ENCODE assay signal across 21 cellular contexts in the genomic region with DNA sequence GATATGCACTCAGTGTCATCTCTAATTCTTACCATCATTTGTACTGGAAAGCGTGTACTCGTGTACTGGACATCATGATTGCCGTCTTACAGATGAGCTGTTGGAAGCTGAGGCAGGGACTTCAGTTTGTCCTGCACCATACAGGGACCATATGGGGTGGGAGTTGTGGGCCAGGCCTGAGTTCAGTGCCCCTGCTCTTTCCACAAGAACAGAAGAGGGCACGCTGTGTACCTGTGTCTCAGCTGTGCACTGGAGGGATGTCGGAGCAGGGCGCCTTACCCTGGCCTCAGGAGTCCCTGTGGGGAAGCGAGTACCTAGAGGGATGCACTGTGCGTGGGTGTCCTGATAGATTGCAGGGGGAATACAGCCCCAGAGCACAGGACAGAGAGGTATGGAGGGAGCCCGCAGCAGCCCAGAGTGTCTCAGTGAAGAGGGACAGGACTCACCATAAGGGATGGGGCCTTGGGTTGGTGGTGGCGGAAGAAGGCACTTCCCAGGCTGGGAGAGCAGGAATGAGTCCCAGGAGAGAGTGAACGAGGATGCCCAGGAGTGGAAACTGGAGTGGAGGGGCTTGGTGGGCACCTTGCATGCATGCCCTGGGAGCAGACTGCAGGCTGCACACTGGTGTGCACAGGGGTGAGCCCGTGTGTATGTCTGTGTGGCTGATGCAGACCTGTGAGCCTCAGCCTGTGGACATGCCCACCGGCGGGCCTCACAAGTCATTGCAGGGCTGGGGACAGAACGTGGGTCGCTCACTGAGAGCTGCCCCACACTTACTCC.
DNase-seq lines count a peak whose midpoint lies in the region; ATAC-seq and TF ChIP-seq lines count a peak whose summit lies in the region.
"Had no signal": no experiment of that assay in that cellular context is flagged by ENCODE, and none has a peak within 500 bp of the region (broad histone marks: within the 10 kb centered on the region; RNA-seq: fewer than 3 reads in every experiment).

No MANE protein-coding gene starts in this region.

- H3K4me1 Mint-ChIP-seq in WTC11 = peaks cover 42% of the 10 kb centered on the region
- peaks cover 52% of the 10 kb centered on the region for H3K4me1 Mint-ChIP-seq in neural progenitor cell

- H3K4me3 ChIP-seq in AG04450 (ENCODE audit: low read depth, low read length) = no peak overlapping the region
- H3K4me3 ChIP-seq in neural progenitor cell = no peak overlapping the region
- H3K4me3 ChIP-seq: BLaER1 had no signal

- intact Hi-C loops in head of caudate nucleus (cut with DNase I) = no loop called here

- peaks cover 5% of the 10 kb centered on the region for H4K20me1 ChIP-seq in neural progenitor cell (ENCODE audit: low read depth)

- H3K4me3 Mint-ChIP-seq in WTC11 (no peak overlapping the region; the same call in 1 of the 2 replicates), neural progenitor cell (peak overlapping the region; percentile 39)

- H3K27ac Mint-ChIP-seq in WTC11 (0 out of 2 replicates have a peak overlapping the region, but pooled peaks have one; percentile 35), neural progenitor cell (no peak overlapping the region)

- peaks cover 15% of the 10 kb centered on the region for H3K9me3 Mint-ChIP-seq in WTC11
- H3K9me3 Mint-ChIP-seq in neural progenitor cell = peaks cover 19% of the 10 kb centered on the region

- no peaks in the 10 kb centered on the region for H3K36me3 ChIP-seq in neural progenitor cell
- H3K36me3 ChIP-seq: left ventricle myocardium inferior, Peyer's patch, suprapubic skin, uterus had no signal

- no peaks in the 10 kb centered on the region for H3K27me3 ChIP-seq in AG04450 (ENCODE audit: control insufficient read depth, insufficient read depth, low read length)
- H3K27me3 ChIP-seq in neural progenitor cell = no peaks in the 10 kb centered on the region
- H3K27me3 ChIP-seq: BLaER1, Peyer's patch, suprapubic skin, uterus had no signal

- POLR2A ChIA-PET in AG04450 (lab: Yijun Ruan, JAX) (interaction anchor here (0.8 kb wide), 1 partner anchor 250 kb away, joined by 4 read pairs; no protein-coding TSS in a partner anchor), WTC11 (lab: Charles Lee) (interaction anchor here (0.8 kb wide), 1 partner anchor 11 kb away, joined by 4 read pairs; no protein-coding TSS in a partner anchor)

- H3K27me3 Mint-ChIP-seq in WTC11 (ENCODE audit: low read depth) (peaks cover 4% of the 10 kb centered on the region), neural progenitor cell (ENCODE audit: insufficient read depth, low read depth) (peaks cover 12% of the 10 kb centered on the region)
- H3K27me3 Mint-ChIP-seq: activated CD4-positive, alpha-beta T cell treated with anti-CD3 and anti-CD28 coated beads for 36 hours had no signal

- peak overlapping the region; percentile 74 for H3K4me2 ChIP-seq in neural progenitor cell
- H3K4me2 ChIP-seq: BLaER1, KMS-11 had no signal

- no peak for TF ChIP-seq CTCF in AG04450 (IDR thresholded peaks at IDR 0.05; ENCODE audit: low read depth, low read length)
- no peak for TF ChIP-seq CTCF in WTC11 (IDR thresholded peaks at IDR 0.05)
- no peak for TF ChIP-seq CTCF in neural progenitor cell (IDR thresholded peaks at IDR 0.05)

- no peak overlapping the region for H2AFZ ChIP-seq in neural progenitor cell (replicated peaks)

- no peaks in the 10 kb centered on the region for H3F3A ChIP-seq in neural progenitor cell (ENCODE audit: low read depth)

- DNase-seq in AG04450 (ENCODE audit: low read depth, low spot score) = no peak
- no peak for DNase-seq in WTC11 (ENCODE audit: low spot score)
- no peak for DNase-seq in neural progenitor cell (ENCODE audit: low spot score)
- DNase-seq in epidermal melanocyte (ENCODE audit: insufficient read length, low spot score) = no peak
- DNase-seq in hippocampal formation (lab: John Stamatoyannopoulos, UW) = no peak
- DNase-seq in head of caudate nucleus = no peak
- DNase-seq: activated naive CD4-positive, alpha-beta T cell treated with anti-CD3 and anti-CD28 coated beads, Interleukin-2, amount 50 U/mL, for 16 hours; activated T-cell treated with anti-CD3 and anti-CD28 coated beads, Interleukin-2, amount 50 U/mL, for 48 hours; H9; left ventricle myocardium inferior; NCI-H1694 treated with DMSO at 0.1 percent for 48 hours; NCI-H524 treated with DMSO at 0.1 percent for 48 hours; stimulated activated CD4-positive, alpha-beta T cell treated with anti-CD3 and anti-CD28 coated beads, Interleukin-2, amount 100 ng/mL, for 24 hours; uterus had no signal

- peak overlapping the region; percentile 57 for H3K27ac ChIP-seq in AG04450 (ENCODE audit: low read depth, low read length)
- no peak overlapping the region for H3K27ac ChIP-seq in neural progenitor cell
- H3K27ac ChIP-seq: BLaER1, KMS-11, left ventricle myocardium inferior, Peyer's patch, suprapubic skin, uterus had no signal

- H3K4me1 ChIP-seq in neural progenitor cell = peaks cover 7% of the 10 kb centered on the region
- H3K4me1 ChIP-seq: BLaER1, uterus had no signal

- no peaks in the 10 kb centered on the region for H3K79me2 ChIP-seq in neural progenitor cell (ENCODE audit: low read depth)

- CTCF ChIA-PET in AG04450 (lab: Charles Lee) (no interaction called here), WTC11 (lab: Charles Lee) (interaction anchor here (0.6 kb wide), 1 partner anchor 125 kb away, joined by 4 read pairs; no protein-coding TSS in a partner anchor)

- ATAC-seq in WTC11 (no peak), esophagus mucosa (peak; percentile 6), HG03469 (IDR thresholded peaks at IDR 0.05; ENCODE audit: unreplicated experiment) (no peak)
- ATAC-seq: activated CD4-positive, alpha-beta T cell treated with anti-CD3 and anti-CD28 coated beads for 36 hours had no signal

- H3K36me3 Mint-ChIP-seq in WTC11 (peaks cover 13% of the 10 kb centered on the region), neural progenitor cell (peaks cover 1% of the 10 kb centered on the region)

- peaks cover 29% of the 10 kb centered on the region for H3K9me3 ChIP-seq in AG04450 (ENCODE audit: control insufficient read depth, insufficient read depth, low read length)
- no peaks in the 10 kb centered on the region for H3K9me3 ChIP-seq in neural progenitor cell (ENCODE audit: low read depth)
- H3K9me3 ChIP-seq: Peyer's patch, uterus had no signal

- H3K9ac ChIP-seq in neural progenitor cell = no peak overlapping the region
- H3K9ac ChIP-seq: BLaER1, KMS-11 had no signal

TF ChIP-seq in WTC11, 78 proteins besides CTCF, POLR2A, EP300 and RAD21 (continues in another document):
- TF ChIP-seq ZNF671 (CRISPR knock-in tag; IDR thresholded peaks at IDR 0.05) = no peak
- TF ChIP-seq ZNF138 (CRISPR knock-in tag; conservative IDR thresholded peaks at IDR 0.05) = no peak
- TF ChIP-seq NR2C2 (CRISPR knock-in tag; IDR thresholded peaks at IDR 0.05) = no peak
- no peak for TF ChIP-seq GTF2I (CRISPR knock-in tag; conservative IDR thresholded peaks at IDR 0.05)
- TF ChIP-seq FOXK1 (CRISPR knock-in tag; IDR thresholded peaks at IDR 0.05) = no peak
- TF ChIP-seq FOXJ3 (CRISPR knock-in tag; IDR thresholded peaks at IDR 0.05; ENCODE audit: borderline replicate concordance) = no peak
- TF ChIP-seq STAT6 (CRISPR knock-in tag; conservative IDR thresholded peaks at IDR 0.05; ENCODE audit: low read depth) = no peak
- no peak for TF ChIP-seq ZNF232 (CRISPR knock-in tag; IDR thresholded peaks at IDR 0.05)
- TF ChIP-seq, protein P1, sequence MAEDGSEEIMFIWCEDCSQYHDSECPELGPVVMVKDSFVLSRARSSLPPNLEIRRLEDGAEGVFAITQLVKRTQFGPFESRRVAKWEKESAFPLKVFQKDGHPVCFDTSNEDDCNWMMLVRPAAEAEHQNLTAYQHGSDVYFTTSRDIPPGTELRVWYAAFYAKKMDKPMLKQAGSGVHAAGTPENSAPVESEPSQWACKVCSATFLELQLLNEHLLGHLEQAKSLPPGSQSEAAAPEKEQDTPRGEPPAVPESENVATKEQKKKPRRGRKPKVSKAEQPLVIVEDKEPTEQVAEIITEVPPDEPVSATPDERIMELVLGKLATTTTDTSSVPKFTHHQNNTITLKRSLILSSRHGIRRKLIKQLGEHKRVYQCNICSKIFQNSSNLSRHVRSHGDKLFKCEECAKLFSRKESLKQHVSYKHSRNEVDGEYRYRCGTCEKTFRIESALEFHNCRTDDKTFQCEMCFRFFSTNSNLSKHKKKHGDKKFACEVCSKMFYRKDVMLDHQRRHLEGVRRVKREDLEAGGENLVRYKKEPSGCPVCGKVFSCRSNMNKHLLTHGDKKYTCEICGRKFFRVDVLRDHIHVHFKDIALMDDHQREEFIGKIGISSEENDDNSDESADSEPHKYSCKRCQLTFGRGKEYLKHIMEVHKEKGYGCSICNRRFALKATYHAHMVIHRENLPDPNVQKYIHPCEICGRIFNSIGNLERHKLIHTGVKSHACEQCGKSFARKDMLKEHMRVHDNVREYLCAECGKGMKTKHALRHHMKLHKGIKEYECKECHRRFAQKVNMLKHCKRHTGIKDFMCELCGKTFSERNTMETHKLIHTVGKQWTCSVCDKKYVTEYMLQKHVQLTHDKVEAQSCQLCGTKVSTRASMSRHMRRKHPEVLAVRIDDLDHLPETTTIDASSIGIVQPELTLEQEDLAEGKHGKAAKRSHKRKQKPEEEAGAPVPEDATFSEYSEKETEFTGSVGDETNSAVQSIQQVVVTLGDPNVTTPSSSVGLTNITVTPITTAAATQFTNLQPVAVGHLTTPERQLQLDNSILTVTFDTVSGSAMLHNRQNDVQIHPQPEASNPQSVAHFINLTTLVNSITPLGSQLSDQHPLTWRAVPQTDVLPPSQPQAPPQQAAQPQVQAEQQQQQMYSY (CRISPR knock-in tag; IDR thresholded peaks at IDR 0.05) = no peak
